Comparison of ENCODE assay signal across 18 cellular contexts in genomic region chr4:155944516-155944915, GRCh38. TPM values are rescaled to one million over a fixed set of nuclear protein-coding genes. Genes with fewer than 3 reads are reported as not detected.
"Had no signal": no experiment of that assay in that cellular context is flagged by ENCODE, and none has a peak within 500 bp of the region (broad histone marks: within the 10 kb centered on the region; RNA-seq: fewer than 3 reads in every experiment).

No MANE protein-coding gene starts in this region.

- H3K9me3 Mint-ChIP-seq: activated CD4-positive, alpha-beta memory T cell treated with anti-CD3 and anti-CD28 coated beads for 36 hours; activated T-cell treated with anti-CD3 and anti-CD28 coated beads, Interleukin-2, amount 50 U/mL, for 24 hours; stimulated activated naive CD8-positive, alpha-beta T cell treated with anti-CD3 and anti-CD28 coated beads, Interleukin-15, Interleukin-2, amounts not matched to agents 100 ng/mL and 50 ng/mL, for 24 hours had no signal

- H3K27me3 Mint-ChIP-seq: activated CD4-positive, alpha-beta memory T cell treated with anti-CD3 and anti-CD28 coated beads for 36 hours; activated CD4-positive, alpha-beta T cell treated with anti-CD3 and anti-CD28 coated beads for 36 hours; activated T-cell treated with anti-CD3 and anti-CD28 coated beads, Interleukin-2, amount 50 U/mL, for 24 hours; stimulated activated naive CD8-positive, alpha-beta T cell treated with anti-CD3 and anti-CD28 coated beads, Interleukin-15, Interleukin-2, amounts not matched to agents 100 ng/mL and 50 ng/mL, for 24 hours had no signal

- H3K27me3 ChIP-seq: colonic mucosa, suprapubic skin had no signal

- H3K9me3 ChIP-seq: colonic mucosa, lower lobe of right lung, suprapubic skin had no signal

- H3K27ac ChIP-seq: colonic mucosa, lower lobe of right lung, parathyroid adenoma, suprapubic skin, WERI-Rb-1 had no signal

- H3K4me3 Mint-ChIP-seq: activated CD4-positive, alpha-beta memory T cell treated with anti-CD3 and anti-CD28 coated beads for 36 hours; activated CD4-positive, alpha-beta T cell treated with anti-CD3 and anti-CD28 coated beads for 36 hours; activated T-cell treated with anti-CD3 and anti-CD28 coated beads, Interleukin-2, amount 50 U/mL, for 24 hours; stimulated activated naive CD8-positive, alpha-beta T cell treated with anti-CD3 and anti-CD28 coated beads, Interleukin-15, Interleukin-2, amounts not matched to agents 100 ng/mL and 50 ng/mL, for 24 hours had no signal

- DNase-seq: activated CD4-positive, alpha-beta memory T cell treated with anti-CD3 and anti-CD28 coated beads for 36 hours; activated CD4-positive, alpha-beta T cell treated with anti-CD3 and anti-CD28 coated beads for 36 hours; activated naive CD4-positive, alpha-beta T cell treated with anti-CD3 and anti-CD28 coated beads, Interleukin-2, amount 50 U/mL, for 16 hours; activated T-cell treated with anti-CD3 and anti-CD28 coated beads, Interleukin-2, amount 50 U/mL, for 24 hours; caudate nucleus; colonic mucosa; hypothalamus; lower lobe of right lung; midbrain; small intestine; T-helper 1 cell; trophoblast cell; WERI-Rb-1 had no signal

- H3K4me1 Mint-ChIP-seq: activated CD4-positive, alpha-beta T cell treated with anti-CD3 and anti-CD28 coated beads for 36 hours had no signal

- H3K27ac Mint-ChIP-seq: activated CD4-positive, alpha-beta memory T cell treated with anti-CD3 and anti-CD28 coated beads for 36 hours; activated CD4-positive, alpha-beta T cell treated with anti-CD3 and anti-CD28 coated beads for 36 hours; activated T-cell treated with anti-CD3 and anti-CD28 coated beads, Interleukin-2, amount 50 U/mL, for 24 hours; stimulated activated naive CD8-positive, alpha-beta T cell treated with anti-CD3 and anti-CD28 coated beads, Interleukin-15, Interleukin-2, amounts not matched to agents 100 ng/mL and 50 ng/mL, for 24 hours had no signal

- ATAC-seq: activated CD4-positive, alpha-beta T cell treated with anti-CD3 and anti-CD28 coated beads for 36 hours; esophagus mucosa; lower lobe of right lung had no signal

RNA-seq across cellular contexts. Expression of gene TDO2, which starts 41.0 kb away (rescaled TPM):
- total RNA-seq: activated CD4-positive, alpha-beta memory T cell treated with anti-CD3 and anti-CD28 coated beads for 36 hours; activated CD4-positive, alpha-beta T cell treated with anti-CD3 and anti-CD28 coated beads for 36 hours; glomerular endothelial cell had no signal
